In genomic region chr3:28171962-28172361, GRCh38 we compare ENCODE assay signal across 10 cellular contexts.
DNase-seq lines count a peak whose midpoint lies in the region; ATAC-seq lines count a peak whose summit lies in the region.
"Had no signal": no experiment of that assay in that cellular context is flagged by ENCODE, and none has a peak within 500 bp of the region (broad histone marks: within the 10 kb centered on the region; RNA-seq: fewer than 3 reads in every experiment).

No MANE protein-coding gene starts in this region.

- peak; percentile 59 for ATAC-seq in GM18520 (IDR thresholded peaks at IDR 0.05; ENCODE audit: unreplicated experiment)
- ATAC-seq in GM21367 (IDR thresholded peaks at IDR 0.05; ENCODE audit: unreplicated experiment): peak; percentile 67
- peak; percentile 95 for ATAC-seq in HG03460 (IDR thresholded peaks at IDR 0.05; ENCODE audit: unreplicated experiment)
- ATAC-seq: gastrocnemius medialis had no signal

- peak; percentile 6 for DNase-seq in fibroblast of peridontal ligament (ENCODE audit: extremely low read depth)
- no peak for DNase-seq in NCI-H510A (lab: John Stamatoyannopoulos, UW)
- no peak for DNase-seq in NCI-H524 (lab: John Stamatoyannopoulos, UW)
- no peak for DNase-seq in NCI-H187 (lab: John Stamatoyannopoulos, UW)
- DNase-seq: activated CD4-positive, alpha-beta T cell treated with anti-CD3 and anti-CD28 coated beads for 48 hours; gastrocnemius medialis; substantia nigra had no signal
